ENCODE assay signal across 24 cellular contexts in the genomic region with DNA sequence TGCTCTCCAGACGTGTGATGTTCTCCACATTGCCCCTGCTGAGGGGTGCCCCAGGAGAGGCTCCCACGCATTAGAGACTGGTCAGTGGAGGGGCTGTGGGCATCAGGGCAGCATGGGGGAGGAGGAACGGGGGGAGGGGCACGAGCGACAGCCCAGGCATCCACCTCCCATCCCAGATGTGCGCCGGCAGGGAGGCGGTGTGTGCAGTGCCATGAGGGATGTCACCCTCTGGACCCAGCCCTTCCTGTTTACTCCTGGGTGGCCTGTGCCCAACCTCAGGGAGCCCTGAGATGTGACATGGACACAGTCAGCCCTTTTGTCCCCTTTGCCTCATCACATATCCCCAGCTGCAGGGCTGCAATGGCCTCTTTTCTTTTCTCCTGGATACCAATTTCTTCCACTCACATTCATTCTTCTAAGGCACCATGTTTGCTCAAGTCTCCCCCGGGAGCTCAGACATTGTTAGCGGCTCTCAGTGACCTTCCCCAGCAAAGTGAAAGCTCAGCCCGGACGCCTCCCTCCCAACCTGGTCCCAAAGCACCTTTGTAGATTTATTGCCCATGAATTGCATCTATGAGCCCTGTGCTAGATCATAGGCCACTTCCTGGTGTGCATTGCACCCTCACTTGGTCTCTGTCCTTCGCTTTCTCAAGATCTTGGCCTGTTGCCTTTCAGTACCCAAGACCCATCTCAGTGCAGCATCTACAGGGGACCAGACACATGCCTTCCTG.
A peak's percentile ranks its signal among the peaks of the same experiment; 100 is the strongest.
DNase-seq lines count a peak whose midpoint lies in the region; ATAC-seq, FAIRE-seq and TF ChIP-seq lines count a peak whose summit lies in the region.
"Had no signal": no experiment of that assay in that cellular context is flagged by ENCODE, and none has a peak within 500 bp of the region (broad histone marks: within the 10 kb centered on the region; RNA-seq: fewer than 3 reads in every experiment).

No MANE protein-coding gene starts in this region.

- H3K36me3 Mint-ChIP-seq in naive thymus-derived CD4-positive, alpha-beta T cell: no peaks in the 10 kb centered on the region
- H3K36me3 Mint-ChIP-seq: CD4-positive, alpha-beta memory T cell had no signal

- H3K27me3 ChIP-seq in small intestine (ENCODE audit: control insufficient read depth in 2 of 2, insufficient read depth in 2 of 2, low read length in 2 of 2): no peaks in the 10 kb centered on the region
- H3K27me3 ChIP-seq in naive thymus-derived CD4-positive, alpha-beta T cell (ENCODE audit: control insufficient read depth in 2 of 2, insufficient read depth in 2 of 2, low read length in 2 of 2): no peaks in the 10 kb centered on the region

- CTCF ChIA-PET in naive thymus-derived CD4-positive, alpha-beta T cell (lab: Charles Lee): no interaction called here

- H3K4me1 Mint-ChIP-seq in naive thymus-derived CD4-positive, alpha-beta T cell: peaks cover 0 to 3% (median 0%) of the 10 kb centered on the region in 7 donors

- H3K27ac ChIP-seq in angular gyrus (ENCODE audit: low read depth, low read length) (peak overlapping the region; percentile 52), small intestine (ENCODE audit: low read depth in 1 of 2, low read length in 1 of 2) (no peak overlapping the region)
- no peak overlapping the region for H3K27ac ChIP-seq in naive thymus-derived CD4-positive, alpha-beta T cell (ENCODE audit: low read depth, low read length)

- H3K9me3 ChIP-seq in small intestine (ENCODE audit: control insufficient read depth, low read depth): no peaks in the 10 kb centered on the region
- no peaks in the 10 kb centered on the region for H3K9me3 ChIP-seq in naive thymus-derived CD4-positive, alpha-beta T cell (ENCODE audit: control insufficient read depth in 2 of 3, low read length in 3 of 3)

- TF ChIP-seq CTCF in omental fat pad (IDR thresholded peaks at IDR 0.05): no peak

- ATAC-seq in omental fat pad (ENCODE audit: low FRiP score): no peak
- ATAC-seq in naive thymus-derived CD4-positive, alpha-beta T cell: no peak
- ATAC-seq: PC-3 had no signal

- H3K9me3 Mint-ChIP-seq in naive thymus-derived CD4-positive, alpha-beta T cell: peaks cover 0 to 1% (median 0%) of the 10 kb centered on the region in 11 donors
- H3K9me3 Mint-ChIP-seq: CD4-positive, alpha-beta memory T cell had no signal

- no peak overlapping the region for H3K4me3 Mint-ChIP-seq in naive thymus-derived CD4-positive, alpha-beta T cell
- H3K4me3 Mint-ChIP-seq: CD4-positive, alpha-beta memory T cell had no signal

- intact Hi-C loops in naive thymus-derived CD4-positive, alpha-beta T cell (cut with micrococcal nuclease): no loop called here

- FAIRE-seq in small intestine (lab: Jason Lieb, UNC): no peak
- FAIRE-seq: GM19239, H54 had no signal

- WGBS in small intestine, 3 donors: 37 to 62% (median 47%) methylated on average over 13 of the region's 13 CpGs

- H3K4me1 ChIP-seq in small intestine (ENCODE audit: control insufficient read depth in 2 of 2, insufficient read depth in 1 of 2, low read depth in 1 of 2, low read length in 1 of 2): no peaks in the 10 kb centered on the region
- no peaks in the 10 kb centered on the region for H3K4me1 ChIP-seq in naive thymus-derived CD4-positive, alpha-beta T cell (ENCODE audit: control insufficient read depth in 2 of 2, insufficient read depth in 2 of 2, low read length in 2 of 2)

- H3K4me3 ChIP-seq in small intestine (ENCODE audit: low read depth in 1 of 2, low read length in 2 of 2): no peak overlapping the region
- no peak overlapping the region for H3K4me3 ChIP-seq in naive thymus-derived CD4-positive, alpha-beta T cell (ENCODE audit: low read length)

- peak; percentile 65 for DNase-seq in NCI-H69 (lab: John Stamatoyannopoulos, UW)
- DNase-seq in left kidney (ENCODE audit: low read depth, low spot score): peak; percentile 22
- peak; percentile 71 for DNase-seq in small intestine
- no peak for DNase-seq in omental fat pad (ENCODE audit: low spot score)
- DNase-seq in naive thymus-derived CD4-positive, alpha-beta T cell: no peak
- DNase-seq in amygdala (lab: John Stamatoyannopoulos, UW): no peak
- DNase-seq in GM19240 (ENCODE audit: insufficient read length, low spot score): no peak
- DNase-seq: C1 segment of cervical spinal cord; CD4-positive, alpha-beta memory T cell; COR-L47; GF-D8; KBM-7; MM.1S; NCI-H1417 treated with DMSO at 0.1 percent for 48 hours; NCI-H1694 treated with DMSO at 0.1 percent for 48 hours; NCI-H2081; NCI-H524 treated with DMSO at 0.1 percent for 48 hours; NCI-H82; NK-92 treated with Interleukin-12 subunit alpha and Interleukin-12 subunit beta, amount 100 ng/mL, for 24 hours; PC-3; Right ventricle myocardium superior had no signal

- no peaks in the 10 kb centered on the region for H3K36me3 ChIP-seq in small intestine (ENCODE audit: control insufficient read depth in 2 of 2, insufficient read depth in 2 of 2, low read length in 2 of 2)
- no peaks in the 10 kb centered on the region for H3K36me3 ChIP-seq in naive thymus-derived CD4-positive, alpha-beta T cell (ENCODE audit: control insufficient read depth in 2 of 3, insufficient read depth in 3 of 3, low read length in 3 of 3)

- POLR2A ChIA-PET in naive thymus-derived CD4-positive, alpha-beta T cell (lab: Charles Lee): no interaction called here

- H3K27ac Mint-ChIP-seq in naive thymus-derived CD4-positive, alpha-beta T cell: no peak overlapping the region

- H3K27me3 Mint-ChIP-seq in naive thymus-derived CD4-positive, alpha-beta T cell: peaks cover 0 to 10% (median 5%) of the 10 kb centered on the region in 5 donors

Comparison
In these comparisons a context has a peak if more than half of its experiments do, and no peak if none do; other contexts are left out.
1. DNase-seq: peak in NCI-H69 (single experiment), left kidney (single experiment) and small intestine (single experiment); none in omental fat pad (single experiment), naive thymus-derived CD4-positive, alpha-beta T cell (0 of 9), amygdala (0 of 56) and GM19240 (single experiment).